In the genomic region with DNA sequence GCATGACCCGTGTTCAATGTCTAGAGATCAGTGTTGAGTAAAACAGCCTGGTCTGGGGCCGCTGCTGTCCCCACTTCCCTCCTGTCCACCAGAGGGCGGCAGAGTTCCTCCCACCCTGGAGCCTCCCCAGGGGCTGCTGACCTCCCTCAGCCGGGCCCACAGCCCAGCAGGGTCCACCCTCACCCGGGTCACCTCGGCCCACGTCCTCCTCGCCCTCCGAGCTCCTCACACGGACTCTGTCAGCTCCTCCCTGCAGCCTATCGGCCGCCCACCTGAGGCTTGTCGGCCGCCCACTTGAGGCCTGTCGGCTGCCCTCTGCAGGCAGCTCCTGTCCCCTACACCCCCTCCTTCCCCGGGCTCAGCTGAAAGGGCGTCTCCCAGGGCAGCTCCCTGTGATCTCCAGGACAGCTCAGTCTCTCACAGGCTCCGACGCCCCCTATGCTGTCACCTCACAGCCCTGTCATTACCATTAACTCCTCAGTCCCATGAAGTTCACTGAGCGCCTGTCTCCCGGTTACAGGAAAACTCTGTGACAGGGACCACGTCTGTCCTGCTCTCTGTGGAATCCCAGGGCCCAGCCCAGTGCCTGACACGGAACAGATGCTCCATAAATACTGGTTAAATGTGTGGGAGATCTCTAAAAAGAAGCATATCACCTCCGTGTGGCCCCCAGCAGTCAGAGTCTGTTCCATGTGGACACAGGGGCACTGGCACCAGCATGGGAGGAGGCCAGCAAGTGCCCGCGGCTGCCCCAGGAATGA, we compare ENCODE assay signal across 1 cellular context.
TF ChIP-seq lines count a peak whose summit lies in the region.

No MANE protein-coding gene starts in this region.

TF ChIP-seq in K562, 482 proteins besides CTCF, POLR2A, EP300 and RAD21 (continued from another document and continues in another):
- TF ChIP-seq, protein P1, sequence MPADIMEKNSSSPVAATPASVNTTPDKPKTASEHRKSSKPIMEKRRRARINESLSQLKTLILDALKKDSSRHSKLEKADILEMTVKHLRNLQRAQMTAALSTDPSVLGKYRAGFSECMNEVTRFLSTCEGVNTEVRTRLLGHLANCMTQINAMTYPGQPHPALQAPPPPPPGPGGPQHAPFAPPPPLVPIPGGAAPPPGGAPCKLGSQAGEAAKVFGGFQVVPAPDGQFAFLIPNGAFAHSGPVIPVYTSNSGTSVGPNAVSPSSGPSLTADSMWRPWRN (IDR thresholded peaks at IDR 0.05; ENCODE audit: low read depth): no peak
- TF ChIP-seq CHD1 (IDR thresholded peaks at IDR 0.05; ENCODE audit: low read length): no peak
- no peak for TF ChIP-seq TCF7 (IDR thresholded peaks at IDR 0.05; ENCODE audit: borderline replicate concordance)
- no peak for TF ChIP-seq HIVEP1 (CRISPR knock-in tag; IDR thresholded peaks at IDR 0.05)
- TF ChIP-seq FUS (optimal IDR thresholded peaks at IDR 0.05; ENCODE audit: low read depth, low read length): no peak
- TF ChIP-seq, protein P2, sequence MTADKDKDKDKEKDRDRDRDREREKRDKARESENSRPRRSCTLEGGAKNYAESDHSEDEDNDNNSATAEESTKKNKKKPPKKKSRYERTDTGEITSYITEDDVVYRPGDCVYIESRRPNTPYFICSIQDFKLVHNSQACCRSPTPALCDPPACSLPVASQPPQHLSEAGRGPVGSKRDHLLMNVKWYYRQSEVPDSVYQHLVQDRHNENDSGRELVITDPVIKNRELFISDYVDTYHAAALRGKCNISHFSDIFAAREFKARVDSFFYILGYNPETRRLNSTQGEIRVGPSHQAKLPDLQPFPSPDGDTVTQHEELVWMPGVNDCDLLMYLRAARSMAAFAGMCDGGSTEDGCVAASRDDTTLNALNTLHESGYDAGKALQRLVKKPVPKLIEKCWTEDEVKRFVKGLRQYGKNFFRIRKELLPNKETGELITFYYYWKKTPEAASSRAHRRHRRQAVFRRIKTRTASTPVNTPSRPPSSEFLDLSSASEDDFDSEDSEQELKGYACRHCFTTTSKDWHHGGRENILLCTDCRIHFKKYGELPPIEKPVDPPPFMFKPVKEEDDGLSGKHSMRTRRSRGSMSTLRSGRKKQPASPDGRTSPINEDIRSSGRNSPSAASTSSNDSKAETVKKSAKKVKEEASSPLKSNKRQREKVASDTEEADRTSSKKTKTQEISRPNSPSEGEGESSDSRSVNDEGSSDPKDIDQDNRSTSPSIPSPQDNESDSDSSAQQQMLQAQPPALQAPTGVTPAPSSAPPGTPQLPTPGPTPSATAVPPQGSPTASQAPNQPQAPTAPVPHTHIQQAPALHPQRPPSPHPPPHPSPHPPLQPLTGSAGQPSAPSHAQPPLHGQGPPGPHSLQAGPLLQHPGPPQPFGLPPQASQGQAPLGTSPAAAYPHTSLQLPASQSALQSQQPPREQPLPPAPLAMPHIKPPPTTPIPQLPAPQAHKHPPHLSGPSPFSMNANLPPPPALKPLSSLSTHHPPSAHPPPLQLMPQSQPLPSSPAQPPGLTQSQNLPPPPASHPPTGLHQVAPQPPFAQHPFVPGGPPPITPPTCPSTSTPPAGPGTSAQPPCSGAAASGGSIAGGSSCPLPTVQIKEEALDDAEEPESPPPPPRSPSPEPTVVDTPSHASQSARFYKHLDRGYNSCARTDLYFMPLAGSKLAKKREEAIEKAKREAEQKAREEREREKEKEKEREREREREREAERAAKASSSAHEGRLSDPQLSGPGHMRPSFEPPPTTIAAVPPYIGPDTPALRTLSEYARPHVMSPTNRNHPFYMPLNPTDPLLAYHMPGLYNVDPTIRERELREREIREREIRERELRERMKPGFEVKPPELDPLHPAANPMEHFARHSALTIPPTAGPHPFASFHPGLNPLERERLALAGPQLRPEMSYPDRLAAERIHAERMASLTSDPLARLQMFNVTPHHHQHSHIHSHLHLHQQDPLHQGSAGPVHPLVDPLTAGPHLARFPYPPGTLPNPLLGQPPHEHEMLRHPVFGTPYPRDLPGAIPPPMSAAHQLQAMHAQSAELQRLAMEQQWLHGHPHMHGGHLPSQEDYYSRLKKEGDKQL (CRISPR knock-in tag; IDR thresholded peaks at IDR 0.05; ENCODE audit: borderline replicate concordance): no peak
- no peak for TF ChIP-seq CCAR2 (IDR thresholded peaks at IDR 0.05; ENCODE audit: low read depth, low read length)
- no peak for TF ChIP-seq MED1 (CRISPR knock-in tag; IDR thresholded peaks at IDR 0.05; ENCODE audit: borderline replicate concordance)
- no peak for TF ChIP-seq ZNF696 (CRISPR knock-in tag; conservative IDR thresholded peaks at IDR 0.05)
- no peak for TF ChIP-seq COPS2 (conservative IDR thresholded peaks at IDR 0.05)
- peak; percentile 61; the same call in 1 of the 2 replicates for TF ChIP-seq XRCC5 (IDR thresholded peaks at IDR 0.05; ENCODE audit: low read depth, low read length)
- TF ChIP-seq, protein P3, sequence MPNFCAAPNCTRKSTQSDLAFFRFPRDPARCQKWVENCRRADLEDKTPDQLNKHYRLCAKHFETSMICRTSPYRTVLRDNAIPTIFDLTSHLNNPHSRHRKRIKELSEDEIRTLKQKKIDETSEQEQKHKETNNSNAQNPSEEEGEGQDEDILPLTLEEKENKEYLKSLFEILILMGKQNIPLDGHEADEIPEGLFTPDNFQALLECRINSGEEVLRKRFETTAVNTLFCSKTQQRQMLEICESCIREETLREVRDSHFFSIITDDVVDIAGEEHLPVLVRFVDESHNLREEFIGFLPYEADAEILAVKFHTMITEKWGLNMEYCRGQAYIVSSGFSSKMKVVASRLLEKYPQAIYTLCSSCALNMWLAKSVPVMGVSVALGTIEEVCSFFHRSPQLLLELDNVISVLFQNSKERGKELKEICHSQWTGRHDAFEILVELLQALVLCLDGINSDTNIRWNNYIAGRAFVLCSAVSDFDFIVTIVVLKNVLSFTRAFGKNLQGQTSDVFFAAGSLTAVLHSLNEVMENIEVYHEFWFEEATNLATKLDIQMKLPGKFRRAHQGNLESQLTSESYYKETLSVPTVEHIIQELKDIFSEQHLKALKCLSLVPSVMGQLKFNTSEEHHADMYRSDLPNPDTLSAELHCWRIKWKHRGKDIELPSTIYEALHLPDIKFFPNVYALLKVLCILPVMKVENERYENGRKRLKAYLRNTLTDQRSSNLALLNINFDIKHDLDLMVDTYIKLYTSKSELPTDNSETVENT (CRISPR knock-in tag; IDR thresholded peaks at IDR 0.05): peak; percentile 30; the same call in 1 of the 2 replicates
- no peak for TF ChIP-seq ZNF165 (CRISPR knock-in tag; IDR thresholded peaks at IDR 0.05; ENCODE audit: borderline replicate concordance)
- TF ChIP-seq ZNF507 (tag; conservative IDR thresholded peaks at IDR 0.05): no peak
- TF ChIP-seq, protein P4, sequence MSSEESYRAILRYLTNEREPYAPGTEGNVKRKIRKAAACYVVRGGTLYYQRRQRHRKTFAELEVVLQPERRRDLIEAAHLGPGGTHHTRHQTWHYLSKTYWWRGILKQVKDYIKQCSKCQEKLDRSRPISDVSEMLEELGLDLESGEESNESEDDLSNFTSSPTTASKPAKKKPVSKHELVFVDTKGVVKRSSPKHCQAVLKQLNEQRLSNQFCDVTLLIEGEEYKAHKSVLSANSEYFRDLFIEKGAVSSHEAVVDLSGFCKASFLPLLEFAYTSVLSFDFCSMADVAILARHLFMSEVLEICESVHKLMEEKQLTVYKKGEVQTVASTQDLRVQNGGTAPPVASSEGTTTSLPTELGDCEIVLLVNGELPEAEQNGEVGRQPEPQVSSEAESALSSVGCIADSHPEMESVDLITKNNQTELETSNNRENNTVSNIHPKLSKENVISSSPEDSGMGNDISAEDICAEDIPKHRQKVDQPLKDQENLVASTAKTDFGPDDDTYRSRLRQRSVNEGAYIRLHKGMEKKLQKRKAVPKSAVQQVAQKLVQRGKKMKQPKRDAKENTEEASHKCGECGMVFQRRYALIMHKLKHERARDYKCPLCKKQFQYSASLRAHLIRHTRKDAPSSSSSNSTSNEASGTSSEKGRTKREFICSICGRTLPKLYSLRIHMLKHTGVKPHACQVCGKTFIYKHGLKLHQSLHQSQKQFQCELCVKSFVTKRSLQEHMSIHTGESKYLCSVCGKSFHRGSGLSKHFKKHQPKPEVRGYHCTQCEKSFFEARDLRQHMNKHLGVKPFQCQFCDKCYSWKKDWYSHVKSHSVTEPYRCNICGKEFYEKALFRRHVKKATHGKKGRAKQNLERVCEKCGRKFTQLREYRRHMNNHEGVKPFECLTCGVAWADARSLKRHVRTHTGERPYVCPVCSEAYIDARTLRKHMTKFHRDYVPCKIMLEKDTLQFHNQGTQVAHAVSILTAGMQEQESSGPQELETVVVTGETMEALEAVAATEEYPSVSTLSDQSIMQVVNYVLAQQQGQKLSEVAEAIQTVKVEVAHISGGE (CRISPR knock-in tag; IDR thresholded peaks at IDR 0.05): no peak
- no peak for TF ChIP-seq TAL1 (IDR thresholded peaks at IDR 0.05)
- TF ChIP-seq ZEB2 (IDR thresholded peaks at IDR 0.05): peak; percentile 72; the same call in 1 of the 2 replicates
- peak; percentile 36; the same call in 1 of the 2 replicates for TF ChIP-seq KLF13 (tag; IDR thresholded peaks at IDR 0.05; ENCODE audit: borderline replicate concordance, low read depth)
- TF ChIP-seq NFXL1 (CRISPR knock-in tag; IDR thresholded peaks at IDR 0.05): no peak
- TF ChIP-seq FOXK2 (conservative IDR thresholded peaks at IDR 0.05 in 1 of 2, IDR thresholded peaks at IDR 0.05 in 1 of 2; ENCODE audit: low read depth in 2 of 2): no peak
- TF ChIP-seq DDX20 (tag; IDR thresholded peaks at IDR 0.05; ENCODE audit: low read depth): no peak
- TF ChIP-seq ETV1 (tag; conservative IDR thresholded peaks at IDR 0.05; ENCODE audit: low read depth): no peak
- TF ChIP-seq, protein P5, sequence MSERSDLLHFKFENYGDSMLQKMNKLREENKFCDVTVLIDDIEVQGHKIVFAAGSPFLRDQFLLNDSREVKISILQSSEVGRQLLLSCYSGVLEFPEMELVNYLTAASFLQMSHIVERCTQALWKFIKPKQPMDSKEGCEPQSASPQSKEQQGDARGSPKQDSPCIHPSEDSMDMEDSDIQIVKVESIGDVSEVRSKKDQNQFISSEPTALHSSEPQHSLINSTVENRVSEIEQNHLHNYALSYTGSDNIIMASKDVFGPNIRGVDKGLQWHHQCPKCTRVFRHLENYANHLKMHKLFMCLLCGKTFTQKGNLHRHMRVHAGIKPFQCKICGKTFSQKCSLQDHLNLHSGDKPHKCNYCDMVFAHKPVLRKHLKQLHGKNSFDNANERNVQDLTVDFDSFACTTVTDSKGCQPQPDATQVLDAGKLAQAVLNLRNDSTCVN (CRISPR knock-in tag; IDR thresholded peaks at IDR 0.05): no peak
- no peak for TF ChIP-seq NCOA2 (IDR thresholded peaks at IDR 0.05; ENCODE audit: partially characterized antibody in 2 of 2)
- TF ChIP-seq, protein P6, sequence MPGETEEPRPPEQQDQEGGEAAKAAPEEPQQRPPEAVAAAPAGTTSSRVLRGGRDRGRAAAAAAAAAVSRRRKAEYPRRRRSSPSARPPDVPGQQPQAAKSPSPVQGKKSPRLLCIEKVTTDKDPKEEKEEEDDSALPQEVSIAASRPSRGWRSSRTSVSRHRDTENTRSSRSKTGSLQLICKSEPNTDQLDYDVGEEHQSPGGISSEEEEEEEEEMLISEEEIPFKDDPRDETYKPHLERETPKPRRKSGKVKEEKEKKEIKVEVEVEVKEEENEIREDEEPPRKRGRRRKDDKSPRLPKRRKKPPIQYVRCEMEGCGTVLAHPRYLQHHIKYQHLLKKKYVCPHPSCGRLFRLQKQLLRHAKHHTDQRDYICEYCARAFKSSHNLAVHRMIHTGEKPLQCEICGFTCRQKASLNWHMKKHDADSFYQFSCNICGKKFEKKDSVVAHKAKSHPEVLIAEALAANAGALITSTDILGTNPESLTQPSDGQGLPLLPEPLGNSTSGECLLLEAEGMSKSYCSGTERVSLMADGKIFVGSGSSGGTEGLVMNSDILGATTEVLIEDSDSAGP (CRISPR knock-in tag; IDR thresholded peaks at IDR 0.05): no peak
- TF ChIP-seq ZNF644 (tag; IDR thresholded peaks at IDR 0.05; ENCODE audit: low read depth): no peak
- TF ChIP-seq SRSF9 (IDR thresholded peaks at IDR 0.05; ENCODE audit: borderline replicate concordance, low read depth, low read length): no peak
- peak; percentile 71; the same call in 1 of the 2 replicates for TF ChIP-seq KLF1 (tag; IDR thresholded peaks at IDR 0.05)
- TF ChIP-seq BHLHE40 (IDR thresholded peaks at IDR 0.05; ENCODE audit: low read length): 0 out of 2 replicates have a peak, but pooled peaks have one; percentile 13
- TF ChIP-seq, protein P7, sequence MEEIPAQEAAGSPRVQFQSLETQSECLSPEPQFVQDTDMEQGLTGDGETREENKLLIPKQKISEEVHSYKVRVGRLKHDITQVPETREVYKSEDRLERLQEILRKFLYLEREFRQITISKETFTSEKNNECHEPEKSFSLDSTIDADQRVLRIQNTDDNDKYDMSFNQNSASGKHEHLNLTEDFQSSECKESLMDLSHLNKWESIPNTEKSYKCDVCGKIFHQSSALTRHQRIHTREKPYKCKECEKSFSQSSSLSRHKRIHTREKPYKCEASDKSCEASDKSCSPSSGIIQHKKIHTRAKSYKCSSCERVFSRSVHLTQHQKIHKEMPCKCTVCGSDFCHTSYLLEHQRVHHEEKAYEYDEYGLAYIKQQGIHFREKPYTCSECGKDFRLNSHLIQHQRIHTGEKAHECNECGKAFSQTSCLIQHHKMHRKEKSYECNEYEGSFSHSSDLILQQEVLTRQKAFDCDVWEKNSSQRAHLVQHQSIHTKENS (CRISPR knock-in tag; IDR thresholded peaks at IDR 0.05): no peak
- no peak for TF ChIP-seq CAMTA2 (CRISPR knock-in tag; conservative IDR thresholded peaks at IDR 0.05)
- no peak for TF ChIP-seq SNRNP70 (optimal IDR thresholded peaks at IDR 0.05; ENCODE audit: low read depth, low read length)
- no peak for TF ChIP-seq CEBPG (CRISPR knock-in tag; IDR thresholded peaks at IDR 0.05)
- TF ChIP-seq CEBPG (tag; conservative IDR thresholded peaks at IDR 0.05 in 1 of 2, IDR thresholded peaks at IDR 0.05 in 1 of 2): no peak
- TF ChIP-seq ZNF174 (CRISPR knock-in tag; IDR thresholded peaks at IDR 0.05): no peak
